29 cellular contexts compared by ENCODE assay signal in the genomic region with DNA sequence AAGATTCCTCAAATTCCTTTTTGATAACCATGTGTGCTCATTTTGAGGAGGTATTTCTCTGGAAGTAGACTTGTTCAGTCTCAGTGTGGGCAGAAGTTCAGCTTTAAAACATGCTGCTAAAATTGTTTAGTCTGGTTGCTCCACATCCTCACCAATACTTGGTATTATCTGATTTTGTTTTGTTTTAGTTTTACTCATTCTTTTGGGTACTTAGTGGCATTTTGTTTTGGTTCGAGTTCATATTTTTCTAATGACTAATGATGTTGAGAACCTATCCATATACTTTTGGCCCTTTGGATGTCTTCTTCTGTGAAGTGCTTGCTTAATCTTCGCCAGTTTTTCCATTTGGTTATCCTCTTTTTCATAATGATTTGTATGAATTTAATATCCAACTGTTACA.
DNase-seq lines count a peak whose midpoint lies in the region; ATAC-seq and TF ChIP-seq lines count a peak whose summit lies in the region.
"Had no signal": no experiment of that assay in that cellular context is flagged by ENCODE, and none has a peak within 500 bp of the region (broad histone marks: within the 10 kb centered on the region; RNA-seq: fewer than 3 reads in every experiment).

No MANE protein-coding gene starts in this region.

- H3K9me3 ChIP-seq in smooth muscle cell (replicated peaks; ENCODE audit: low read depth), result no peaks in the 10 kb centered on the region
- H3K9me3 ChIP-seq: BE2C, Caco-2, pancreas, right atrium auricular region, testis, vagina had no signal

- 59% methylated on average over 2 of the region's 2 CpGs for WGBS in smooth muscle cell (ENCODE audit: low lambda C conversion rate)

- H3K4me3 ChIP-seq in smooth muscle cell, result no peak overlapping the region
- H3K4me3 ChIP-seq: pancreas, right atrium auricular region, SK-N-MC, testis, vagina had no signal

- DNase-seq in Daoy (ENCODE audit: low read depth) (peak; percentile 24), LHCN-M2 (ENCODE audit: low read depth) (peak; percentile 58), fibroblast of gingiva (ENCODE audit: low read depth) (peak; percentile 13), smooth muscle cell (lab: John Stamatoyannopoulos, UW; ENCODE audit: unreplicated experiment) (no peak), glomerular visceral epithelial cell (ENCODE audit: extremely low spot score) (no peak)
- DNase-seq in effector CD8-positive, alpha-beta T cell (lab: John Stamatoyannopoulos, UW), result no peak
- DNase-seq: activated CD4-positive, alpha-beta T cell treated with anti-CD3 and anti-CD28 coated beads for 36 hours; activated naive CD4-positive, alpha-beta T cell; activated T-cell treated with anti-CD3 and anti-CD28 coated beads, Interleukin-2, amount 50 U/mL, for 24 hours; amygdala; BE2C; Caco-2; DMS79 treated with DMSO at 0.1 percent for 48 hours; foreskin keratinocyte; NCI-H1105; NCI-H2029; NCI-H2227 treated with DMSO at 0.1 percent for 48 hours; NCI-H748 treated with DMSO at 0.1 percent for 48 hours; pancreas; stimulated activated CD4-positive, alpha-beta T cell treated with anti-CD3 and anti-CD28 coated beads, Interleukin-12 subunit alpha, Interleukin-12 subunit beta, amount 100 ng/mL, for 4 hours; stimulated activated CD4-positive, alpha-beta T cell treated with anti-CD3 and anti-CD28 coated beads, Interleukin-4, amount 100 ng/mL, for 4 hours; stimulated activated naive CD4-positive, alpha-beta T cell; T-helper 17 cell; testis had no signal

- H2AFZ ChIP-seq in smooth muscle cell (ENCODE audit: low read depth), result no peak overlapping the region

- H3K36me3 ChIP-seq in smooth muscle cell (ENCODE audit: low read depth), result no peaks in the 10 kb centered on the region
- H3K36me3 ChIP-seq: BE2C, pancreas, right atrium auricular region, vagina had no signal

- no peaks in the 10 kb centered on the region for H3K4me1 ChIP-seq in smooth muscle cell (ENCODE audit: low read depth)
- H3K4me1 ChIP-seq: BE2C, Caco-2, pancreas, right atrium auricular region, testis, vagina had no signal

- H4K20me1 ChIP-seq in smooth muscle cell (ENCODE audit: low read depth), result no peaks in the 10 kb centered on the region

- no peaks in the 10 kb centered on the region for H3F3A ChIP-seq in smooth muscle cell (ENCODE audit: low read depth)

- TF ChIP-seq CTCF in smooth muscle cell (IDR thresholded peaks at IDR 0.05; ENCODE audit: borderline replicate concordance, insufficient read depth, poor library complexity, severe bottlenecking), result no peak

- H3K9ac ChIP-seq in smooth muscle cell (ENCODE audit: low read depth), result no peak overlapping the region

- no peak for ATAC-seq in HG02938 (IDR thresholded peaks at IDR 0.05; ENCODE audit: unreplicated experiment)
- ATAC-seq: activated CD4-positive, alpha-beta T cell treated with anti-CD3 and anti-CD28 coated beads for 36 hours; foreskin keratinocyte; natural killer cell treated with Interleukin-12 subunit alpha and Interleukin-12 subunit beta and Interleukin-15 and Interleukin-18, amount 100 ng/mL, for 72 hours; pancreas; T-helper 17 cell had no signal

- no peaks in the 10 kb centered on the region for H3K27me3 ChIP-seq in smooth muscle cell (ENCODE audit: low read depth)
- H3K27me3 ChIP-seq: BE2C, foreskin keratinocyte, pancreas, right atrium auricular region, testis, vagina had no signal

- no peaks in the 10 kb centered on the region for H3K79me2 ChIP-seq in smooth muscle cell (ENCODE audit: low read depth)

- H3K4me2 ChIP-seq in smooth muscle cell, result peak overlapping the region; percentile 1

- H3K27ac ChIP-seq in smooth muscle cell (ENCODE audit: low read depth), result no peak overlapping the region
- H3K27ac ChIP-seq: foreskin keratinocyte, pancreas, right atrium auricular region, SK-N-MC, testis, vagina had no signal

Comparison
In these comparisons a context has a peak if more than half of its experiments do, and no peak if none do; other contexts are left out.
1. DNase-seq: peak in Daoy (single experiment), LHCN-M2 (single experiment) and fibroblast of gingiva (single experiment); none in smooth muscle cell (single experiment), glomerular visceral epithelial cell (single experiment) and effector CD8-positive, alpha-beta T cell (single experiment).